Comparison of ENCODE assay signal across 10 cellular contexts in genomic region chr22:46064236-46064965, GRCh38.
A peak's percentile ranks its signal among the peaks of the same experiment; 100 is the strongest.
DNase-seq lines count a peak whose midpoint lies in the region; ATAC-seq, FAIRE-seq and TF ChIP-seq lines count a peak whose summit lies in the region.
"Had no signal": no experiment of that assay in that cellular context is flagged by ENCODE, and none has a peak within 500 bp of the region (broad histone marks: within the 10 kb centered on the region; RNA-seq: fewer than 3 reads in every experiment).

No MANE protein-coding gene starts in this region.

- no peak overlapping the region for H3K4me3 Mint-ChIP-seq in activated CD4-positive, alpha-beta memory T cell treated with anti-CD3 and anti-CD28 coated beads, Interleukin-2, amount 10 ng/mL, durations not matched to agents 7 days and 5 days

- no peaks in the 10 kb centered on the region for H3K79me2 ChIP-seq in HepG2 (ENCODE audit: insufficient read depth, low read length)

- peaks cover 34% of the 10 kb centered on the region for H3K4me1 Mint-ChIP-seq in activated CD4-positive, alpha-beta memory T cell treated with anti-CD3 and anti-CD28 coated beads, Interleukin-2, amount 10 ng/mL, durations not matched to agents 7 days and 5 days

- no peaks in the 10 kb centered on the region for H3K27me3 ChIP-seq in right lobe of liver
- H3K27me3 ChIP-seq in HepG2 (ENCODE audit: control insufficient read depth in 1 of 2, insufficient read depth in 2 of 2, low read length in 2 of 2): peaks cover 9 to 90% of the 10 kb centered on the region in 2 experiments
- no peaks in the 10 kb centered on the region for H3K27me3 ChIP-seq in duodenal mucosa (ENCODE audit: control insufficient read depth in 1 of 2, insufficient read depth in 2 of 2, low read length in 2 of 2)
- no peaks in the 10 kb centered on the region for H3K27me3 ChIP-seq in muscle layer of colon (ENCODE audit: control insufficient read depth in 1 of 2, insufficient read depth in 2 of 2, low read length in 2 of 2)

- ATAC-seq in right lobe of liver (no peak), HepG2 (no peak), GM21737 (IDR thresholded peaks at IDR 0.05; ENCODE audit: unreplicated experiment) (no peak), HG02610 (IDR thresholded peaks at IDR 0.05; ENCODE audit: unreplicated experiment) (no peak)

- DNase-seq in right lobe of liver: peak in 2 of 3 donors; percentile 14 to 35
- DNase-seq in HepG2 (ENCODE audit: low spot score): no peak
- DNase-seq in NCI-H2029 (lab: John Stamatoyannopoulos, UW): no peak
- no peak for DNase-seq in activated CD4-positive, alpha-beta memory T cell treated with anti-CD3 and anti-CD28 coated beads, Interleukin-2, amount 10 ng/mL, durations not matched to agents 7 days and 5 days
- DNase-seq: stimulated activated naive CD4-positive, alpha-beta T cell had no signal

- CTCF ChIA-PET in HepG2 (lab: Yijun Ruan, JAX; ENCODE audit: low intra/inter-chr PET ratio, low total read pairs): no interaction called here
- CTCF ChIA-PET in activated CD4-positive, alpha-beta memory T cell treated with anti-CD3 and anti-CD28 coated beads, Interleukin-2, amount 10 ng/mL, durations not matched to agents 7 days and 5 days (lab: Charles Lee): no interaction called here

- no peaks in the 10 kb centered on the region for H3K36me3 ChIP-seq in right lobe of liver
- H3K36me3 ChIP-seq in HepG2 (replicated peaks in 1 of 2; ENCODE audit: control insufficient read depth in 1 of 2, insufficient read depth in 2 of 2, low read length in 2 of 2): no peaks in the 10 kb centered on the region
- H3K36me3 ChIP-seq in duodenal mucosa (ENCODE audit: control insufficient read depth in 1 of 2, insufficient read depth in 2 of 2, low read length in 2 of 2): no peaks in the 10 kb centered on the region
- peaks cover 3% of the 10 kb centered on the region for H3K36me3 ChIP-seq in muscle layer of colon (ENCODE audit: insufficient read depth, low read length)

- no TSS peak for BruUV-seq in HepG2 (replicated peaks; lab: Mats Ljungman, UMichigan)

- H3K4me3 ChIP-seq in right lobe of liver: no peak overlapping the region
- H3K4me3 ChIP-seq in HepG2 (replicated peaks in 1 of 3; ENCODE audit: insufficient read depth in 1 of 3, low read depth in 2 of 3, low read length in 3 of 3): no peak overlapping the region
- H3K4me3 ChIP-seq in duodenal mucosa (ENCODE audit: low read depth in 1 of 2, low read length in 2 of 2): peak overlapping the region in 1 of 2 donors; percentile 23
- peak overlapping the region in 1 of 2 donors; percentile 58 for H3K4me3 ChIP-seq in muscle layer of colon (ENCODE audit: low read depth in 1 of 2, low read length in 2 of 2)

- TF ChIP-seq EP300 in HepG2 (IDR thresholded peaks at IDR 0.05; ENCODE audit: low read depth in 2 of 2, low read length in 2 of 2): no peak
- no peak for TF ChIP-seq EP300 in HepG2 (CRISPR knock-in tag; IDR thresholded peaks at IDR 0.05; ENCODE audit: borderline replicate concordance)

- H3K9me3 ChIP-seq in right lobe of liver (no peaks in the 10 kb centered on the region), HepG2 (ENCODE audit: low read length) (no peaks in the 10 kb centered on the region), duodenal mucosa (ENCODE audit: control insufficient read depth in 1 of 2, low read length in 2 of 2) (no peaks in the 10 kb centered on the region), muscle layer of colon (ENCODE audit: low read length) (no peaks in the 10 kb centered on the region)

- FAIRE-seq in HepG2 (lab: Jason Lieb, UNC): no peak
- FAIRE-seq: endothelial cell of umbilical vein had no signal

- in situ Hi-C loops in HepG2 (cut with HindIII; ENCODE audit: extremely low pct_ligation_motif_present, low pct_unique_long_range_greater_than_20kb): no loop called here

- peaks cover 2% of the 10 kb centered on the region for H3K27me3 Mint-ChIP-seq in activated CD4-positive, alpha-beta memory T cell treated with anti-CD3 and anti-CD28 coated beads, Interleukin-2, amount 10 ng/mL, durations not matched to agents 7 days and 5 days

- H3K9me3 Mint-ChIP-seq in activated CD4-positive, alpha-beta memory T cell treated with anti-CD3 and anti-CD28 coated beads, Interleukin-2, amount 10 ng/mL, durations not matched to agents 7 days and 5 days: no peaks in the 10 kb centered on the region

- 83% methylated on average over 11 of the region's 28 CpGs for WGBS in right lobe of liver (ENCODE audit: insufficient coverage, low coverage, low lambda C conversion rate, missing lambda C conversion rate)
- WGBS in HepG2 (ENCODE audit: low lambda C conversion rate): 74% methylated on average over 22 of the region's 28 CpGs

- POLR2A ChIA-PET in HepG2 (lab: Yijun Ruan, JAX): no interaction called here
- POLR2A ChIA-PET in activated CD4-positive, alpha-beta memory T cell treated with anti-CD3 and anti-CD28 coated beads, Interleukin-2, amount 10 ng/mL, durations not matched to agents 7 days and 5 days (lab: Charles Lee): no interaction called here

- peaks cover 4% of the 10 kb centered on the region; the same call in 1 of the 2 replicates for H4K20me1 ChIP-seq in HepG2 (ENCODE audit: insufficient read depth, low read length)

- H3K9ac ChIP-seq in HepG2 (ENCODE audit: insufficient read depth, low read depth, low read length) (no peak overlapping the region), duodenal mucosa (ENCODE audit: low read depth in 1 of 2, low read length in 2 of 2) (peak overlapping the region; percentile 4 to 23), muscle layer of colon (ENCODE audit: low read length) (peak overlapping the region; percentile 87)

- H3K4me1 ChIP-seq in right lobe of liver (peaks cover 0 to 33% (median 8%) of the 10 kb centered on the region in 4 donors), HepG2 (ENCODE audit: insufficient read depth, low read length) (0 out of 2 replicates have a peak, but pooled peaks cover 6% of the 10 kb centered on the region), duodenal mucosa (ENCODE audit: control insufficient read depth in 1 of 2, insufficient read depth in 2 of 2, low read length in 2 of 2) (peaks cover 31 to 52% of the 10 kb centered on the region in 2 donors), muscle layer of colon (ENCODE audit: insufficient read depth, low read length) (peaks cover 83% of the 10 kb centered on the region)

- no peak overlapping the region for H3K4me2 ChIP-seq in HepG2 (ENCODE audit: low read depth, low read length)

- H3K27ac Mint-ChIP-seq in activated CD4-positive, alpha-beta memory T cell treated with anti-CD3 and anti-CD28 coated beads, Interleukin-2, amount 10 ng/mL, durations not matched to agents 7 days and 5 days: no peak overlapping the region

- no peak for TF ChIP-seq CTCF in right lobe of liver (IDR thresholded peaks at IDR 0.05)
- TF ChIP-seq CTCF in HepG2 (CRISPR knock-in tag; IDR thresholded peaks at IDR 0.05): no peak

- TF ChIP-seq POLR2A in right lobe of liver (IDR thresholded peaks at IDR 0.05): no peak
- no peak for TF ChIP-seq POLR2A in HepG2 (IDR thresholded peaks at IDR 0.05; ENCODE audit: insufficient read depth in 1 of 2, low read depth in 2 of 2, low read length in 2 of 2)

- intact Hi-C loops in right lobe of liver (cut with DNase I) (no loop called here), HepG2 (cut with micrococcal nuclease; ENCODE audit: unreplicated experiment) (no loop called here)

- TF ChIP-seq RAD21 in HepG2 (CRISPR knock-in tag; IDR thresholded peaks at IDR 0.05): no peak

- peak overlapping the region; percentile 17 to 97 (median 35) for H3K27ac ChIP-seq in right lobe of liver
- no peak overlapping the region for H3K27ac ChIP-seq in HepG2 (ENCODE audit: extremely low read length, insufficient read depth, low read length)
- H3K27ac ChIP-seq in duodenal mucosa (ENCODE audit: low read depth, low read length): peak overlapping the region; percentile 67
- peak overlapping the region; percentile 92 for H3K27ac ChIP-seq in muscle layer of colon (ENCODE audit: low read depth, low read length)

- peaks cover 4% of the 10 kb centered on the region for H3K36me3 Mint-ChIP-seq in activated CD4-positive, alpha-beta memory T cell treated with anti-CD3 and anti-CD28 coated beads, Interleukin-2, amount 10 ng/mL, durations not matched to agents 7 days and 5 days (ENCODE audit: low read depth)

- no peak overlapping the region for H2AFZ ChIP-seq in HepG2 (ENCODE audit: low read length)

TF ChIP-seq in HepG2, 621 proteins besides CTCF, POLR2A, EP300 and RAD21:
- TF ChIP-seq E2F1 (CRISPR knock-in tag; IDR thresholded peaks at IDR 0.05) (no peak), FOXK2 (IDR thresholded peaks at IDR 0.05) (no peak), ZNF740 (CRISPR knock-in tag; IDR thresholded peaks at IDR 0.05) (no peak), ZBTB7A (CRISPR knock-in tag; IDR thresholded peaks at IDR 0.05) (no peak), ZFP90 (CRISPR knock-in tag; IDR thresholded peaks at IDR 0.05; ENCODE audit: borderline replicate concordance) (no peak)

Comparison
In these comparisons a context has a peak if more than half of its experiments do, and no peak if none do; other contexts are left out.
1. DNase-seq: peak in right lobe of liver (2 of 3); none in HepG2 (single experiment), NCI-H2029 (single experiment) and activated CD4-positive, alpha-beta memory T cell treated with anti-CD3 and anti-CD28 coated beads, Interleukin-2, amount 10 ng/mL, durations not matched to agents 7 days and 5 days (single experiment).